Comparison of ENCODE assay signal across 21 cellular contexts in the genomic region with DNA sequence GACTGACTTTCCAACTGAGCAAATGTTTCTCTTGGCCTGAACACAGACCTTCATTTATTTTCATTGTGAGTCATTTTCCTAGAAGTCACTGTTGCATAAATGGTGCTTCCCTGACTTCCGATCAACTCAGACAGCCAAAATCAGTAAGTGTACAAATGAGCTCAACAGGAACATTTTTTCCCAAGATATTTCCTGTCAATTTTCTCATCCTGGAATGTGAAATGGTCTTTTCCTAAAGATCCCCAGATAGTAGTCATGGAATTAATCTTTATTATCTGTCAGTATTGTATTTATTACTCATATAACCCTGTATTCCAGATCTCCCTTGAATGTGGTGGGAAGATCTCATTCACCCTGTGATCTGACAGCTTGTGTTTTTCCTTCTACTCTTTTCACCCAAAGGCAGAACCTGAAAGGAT.
DNase-seq lines count a peak whose midpoint lies in the region; FAIRE-seq and TF ChIP-seq lines count a peak whose summit lies in the region.
"Had no signal": no experiment of that assay in that cellular context is flagged by ENCODE, and none has a peak within 500 bp of the region (broad histone marks: within the 10 kb centered on the region; RNA-seq: fewer than 3 reads in every experiment).

No MANE protein-coding gene starts in this region.

- H3K4me2 ChIP-seq in SK-N-SH (no peak overlapping the region), endothelial cell of umbilical vein (ENCODE audit: insufficient read depth, low read length) (no peak overlapping the region)
- H3K4me2 ChIP-seq: smooth muscle cell had no signal

- BruUV-seq in endothelial cell of umbilical vein (replicated peaks; lab: Mats Ljungman, UMichigan) = no TSS peak

- peak; percentile 54 for FAIRE-seq in endothelial cell of umbilical vein (lab: Jason Lieb, UNC)
- FAIRE-seq in GM12891 (lab: Jason Lieb, UNC) = no peak
- FAIRE-seq: GM12892 had no signal

- CTCF ChIA-PET in SK-N-SH (lab: Yijun Ruan, JAX) (interaction anchor here (0.7 kb wide), 1 partner anchor 15 kb away, joined by 3 read pairs; no protein-coding TSS in a partner anchor), endothelial cell of umbilical vein (lab: Charles Lee) (interaction anchor here (0.6 to 1.9 kb wide), 4 partner anchors 8 to 430 kb away, joined by 3 to 6 read pairs (median 4); no protein-coding TSS in a partner anchor)

- no peak overlapping the region for H3K4me3 ChIP-seq in SK-N-SH (ENCODE audit: low read depth in 2 of 2, low read length in 1 of 2)
- no peak overlapping the region for H3K4me3 ChIP-seq in endothelial cell of umbilical vein (replicated peaks in 1 of 3; ENCODE audit: insufficient read depth in 1 of 3, low read depth in 1 of 3, low read length in 3 of 3)
- H3K4me3 ChIP-seq: heart right ventricle, smooth muscle cell had no signal

- POLR2A ChIA-PET in SK-N-SH (lab: Yijun Ruan, JAX) (no interaction called here), endothelial cell of umbilical vein (lab: Charles Lee) (no interaction called here)

- H3K27me3 ChIP-seq in SK-N-SH (ENCODE audit: insufficient read depth) = no peaks in the 10 kb centered on the region
- H3K27me3 ChIP-seq in endothelial cell of umbilical vein (ENCODE audit: control insufficient read depth in 2 of 2, insufficient read depth in 2 of 2, low read length in 2 of 2) = no peaks in the 10 kb centered on the region
- H3K27me3 ChIP-seq: heart right ventricle had no signal

- peak overlapping the region in 1 of 2 experiments; percentile 13; a peak in 1 of 4 replicates for H3K27ac ChIP-seq in SK-N-SH (ENCODE audit: low read depth in 2 of 2, low read length in 1 of 2)
- no peak overlapping the region for H3K27ac ChIP-seq in endothelial cell of umbilical vein (ENCODE audit: insufficient read depth, low read depth, low read length)
- H3K27ac ChIP-seq: heart right ventricle, HL-60 had no signal

- TF ChIP-seq EP300 in SK-N-SH (IDR thresholded peaks at IDR 0.05; ENCODE audit: borderline replicate concordance in 1 of 2, low read depth in 1 of 2, low read length in 1 of 2) = peak in 1 of 2 experiments; percentile 43; a peak in 1 of 4 replicates

- H3K79me2 ChIP-seq in SK-N-SH (ENCODE audit: insufficient read depth) (no peaks in the 10 kb centered on the region), endothelial cell of umbilical vein (ENCODE audit: control insufficient read depth, insufficient read depth, low read length) (no peaks in the 10 kb centered on the region)

- dilution Hi-C loops in endothelial cell of umbilical vein (cut with MboI; ENCODE audit: extremely low pct_ligation_motif_present, low sequenced_read_pairs) = no loop called here

- WGBS in SK-N-SH (ENCODE audit: low lambda C conversion rate) = 0% methylated on average over 1 of the region's 1 CpG

- TF ChIP-seq RAD21 in SK-N-SH (IDR thresholded peaks at IDR 0.05; ENCODE audit: low read length) = no peak

- H3K9me3 ChIP-seq in SK-N-SH (no peaks in the 10 kb centered on the region), endothelial cell of umbilical vein (replicated peaks; ENCODE audit: control insufficient read depth, insufficient read depth, low read length) (no peaks in the 10 kb centered on the region)

- H2AFZ ChIP-seq in SK-N-SH (ENCODE audit: low read depth) (no peak overlapping the region), endothelial cell of umbilical vein (ENCODE audit: low read depth, low read length) (no peak overlapping the region)

- H3K9ac ChIP-seq in SK-N-SH (no peak overlapping the region), endothelial cell of umbilical vein (replicated peaks; ENCODE audit: extremely low read depth, insufficient read depth, low read length) (no peak overlapping the region)

- H3K9me2 ChIP-seq in SK-N-SH = no peaks in the 10 kb centered on the region

- TF ChIP-seq POLR2A in endothelial cell of umbilical vein (IDR thresholded peaks at IDR 0.05; ENCODE audit: low read depth, low read length) (no peak), GM12891 (IDR thresholded peaks at IDR 0.05; ENCODE audit: low read depth, low read length) (no peak)

- no peaks in the 10 kb centered on the region for H3K9me1 ChIP-seq in endothelial cell of umbilical vein (replicated peaks; ENCODE audit: control insufficient read depth, extremely low read depth, insufficient read depth, low read length)

- in situ Hi-C loops in Caki2 (cut with HindIII; ENCODE audit: low pct_unique_long_range_greater_than_20kb, low sequenced_read_pairs) = no loop called here
- in situ Hi-C loops in KBM-7 (cut with MboI; ENCODE audit: low pct_unique_long_range_greater_than_20kb, low sequenced_read_pairs) = no loop called here

- TF ChIP-seq CTCF in SK-N-SH (IDR thresholded peaks at IDR 0.05) (no peak), endothelial cell of umbilical vein (IDR thresholded peaks at IDR 0.05; ENCODE audit: extremely low read depth in 1 of 2, insufficient read depth in 1 of 2, low read depth in 1 of 2, low read length in 2 of 2) (no peak)

- no peaks in the 10 kb centered on the region for H3K36me3 ChIP-seq in SK-N-SH (replicated peaks in 1 of 2; ENCODE audit: control insufficient read depth in 1 of 2, insufficient read depth in 2 of 2, low read length in 1 of 2)
- no peaks in the 10 kb centered on the region for H3K36me3 ChIP-seq in endothelial cell of umbilical vein (ENCODE audit: control insufficient read depth in 2 of 2, extremely low read depth in 1 of 2, insufficient read depth in 2 of 2, low read length in 2 of 2)
- H3K36me3 ChIP-seq: heart right ventricle had no signal

- no peaks in the 10 kb centered on the region for H3F3A ChIP-seq in SK-N-SH (replicated peaks; ENCODE audit: insufficient read depth)

- peak; percentile 87 for DNase-seq in Caki2 (ENCODE audit: low read depth)
- peak; percentile 3 for DNase-seq in SK-N-SH
- DNase-seq in endothelial cell of umbilical vein (ENCODE audit: low read depth, low spot score) = peak; percentile 40
- peak; percentile 34 to 94 for DNase-seq in lung microvascular endothelial cell (ENCODE audit: low read depth in 2 of 2)
- DNase-seq in activated CD4-positive, alpha-beta T cell treated with anti-CD3 and anti-CD28 coated beads, Interleukin-2, amount 50 U/mL, for 4 hours = no peak
- no peak for DNase-seq in GM12891 (ENCODE audit: insufficient read length, low spot score)
- no peak for DNase-seq in KBM-7
- no peak for DNase-seq in NCI-H1105 treated with DMSO at 0.1 percent for 48 hours (lab: John Stamatoyannopoulos, UW)
- DNase-seq: activated CD4-positive, alpha-beta T cell treated with anti-CD3 and anti-CD28 coated beads, Interleukin-2, amount 10 ng/mL, durations not matched to agents 24 days and 14 days; central memory CD4-positive, alpha-beta T cell; DMS 273 treated with DMSO at 0.1 percent for 48 hours; heart right ventricle; immature natural killer cell; NCI-H2081; NCI-H446 treated with DMSO at 0.1 percent for 48 hours; nephron progenitor cell; RPMI8226; stimulated activated CD4-positive, alpha-beta T cell treated with anti-CD3 and anti-CD28 coated beads, Interleukin-4, amount 100 ng/mL, for 1 hour had no signal

- H3K4me1 ChIP-seq in SK-N-SH (ENCODE audit: control insufficient read depth in 1 of 2, insufficient read depth in 2 of 2, low read depth in 1 of 2, low read length in 1 of 2) = no peaks in the 10 kb centered on the region; a peak in 1 of 4 replicates
- peaks cover 6% of the 10 kb centered on the region for H3K4me1 ChIP-seq in endothelial cell of umbilical vein (ENCODE audit: control insufficient read depth, extremely low read depth, insufficient read depth, low read length)

- intact Hi-C loops in endothelial cell of umbilical vein (cut with micrococcal nuclease) = loop anchor here (1.0 to 10.0 kb wide), 4 partner anchors 10 to 422 kb away; no protein-coding TSS in a partner anchor

- H4K20me1 ChIP-seq in SK-N-SH (ENCODE audit: insufficient read depth) = no peaks in the 10 kb centered on the region
- H4K20me1 ChIP-seq in endothelial cell of umbilical vein (replicated peaks; ENCODE audit: control insufficient read depth, extremely low read depth, insufficient read depth, low read length) = no peaks in the 10 kb centered on the region

TF ChIP-seq in SK-N-SH, 30 proteins besides CTCF, POLR2A, EP300 and RAD21 (continues in another document):
- TF ChIP-seq GATA2 (CRISPR knock-in tag; IDR thresholded peaks at IDR 0.05) (peak; percentile 28; the same call in 1 of the 2 replicates), MEF2A (IDR thresholded peaks at IDR 0.05; ENCODE audit: borderline replicate concordance, low read depth) (no peak), FOXJ3 (CRISPR knock-in tag; IDR thresholded peaks at IDR 0.05) (no peak), RCOR1 (IDR thresholded peaks at IDR 0.05; ENCODE audit: low read length) (peak; percentile 34; the same call in 1 of the 2 replicates), JUND (IDR thresholded peaks at IDR 0.05) (no peak), FOSL2 (IDR thresholded peaks at IDR 0.05; ENCODE audit: borderline replicate concordance, low read depth) (no peak), NFIC (IDR thresholded peaks at IDR 0.05; ENCODE audit: borderline replicate concordance) (no peak)

TF ChIP-seq in endothelial cell of umbilical vein, 7 proteins besides CTCF, POLR2A, EP300 and RAD21:
- TF ChIP-seq JUN (IDR thresholded peaks at IDR 0.05; ENCODE audit: borderline replicate concordance, insufficient read depth, insufficient read length, low read depth) (peak; percentile 34), MYC (IDR thresholded peaks at IDR 0.05; ENCODE audit: low read depth, low read length) (no peak), FOS (IDR thresholded peaks at IDR 0.05; ENCODE audit: borderline replicate concordance, insufficient read depth, low read length) (peak; percentile 90), EZH2 (IDR thresholded peaks at IDR 0.05; ENCODE audit: borderline replicate concordance, low read depth, low read length, severe bottlenecking) (no peak), GATA2 (IDR thresholded peaks at IDR 0.05; ENCODE audit: insufficient read depth, insufficient read length, low read depth, low read length) (peak; percentile 99)

TF ChIP-seq in GM12891, 5 proteins besides CTCF, POLR2A, EP300 and RAD21:
- no peak for TF ChIP-seq SPI1 (IDR thresholded peaks at IDR 0.05; ENCODE audit: low read depth, low read length)
- no peak for TF ChIP-seq TAF1 (IDR thresholded peaks at IDR 0.05; ENCODE audit: low read depth, low read length)
- no peak for TF ChIP-seq POLR2AphosphoS5 (IDR thresholded peaks at IDR 0.05; ENCODE audit: low read depth, low read length)
- TF ChIP-seq PAX5 (IDR thresholded peaks at IDR 0.05; ENCODE audit: insufficient read depth, low read length, severe bottlenecking) = no peak
- TF ChIP-seq POU2F2 (IDR thresholded peaks at IDR 0.05; ENCODE audit: low read depth, low read length) = no peak

Comparison
In these comparisons a context has a peak if more than half of its experiments do, and no peak if none do; other contexts are left out.
1. DNase-seq: peak in Caki2 (single experiment), SK-N-SH (single experiment), endothelial cell of umbilical vein (single experiment) and lung microvascular endothelial cell (2 of 2); none in activated CD4-positive, alpha-beta T cell treated with anti-CD3 and anti-CD28 coated beads, Interleukin-2, amount 50 U/mL, for 4 hours (0 of 2), GM12891 (single experiment), KBM-7 (single experiment) and NCI-H1105 treated with DMSO at 0.1 percent for 48 hours (single experiment).